In genomic region chr2:215189393-215189792, GRCh38 we compare ENCODE assay signal across 26 cellular contexts. TPM values are rescaled to one million over a fixed set of nuclear protein-coding genes. Genes with fewer than 3 reads are reported as not detected.
"Had no signal": no experiment of that assay in that cellular context is flagged by ENCODE, and none has a peak within 500 bp of the region (broad histone marks: within the 10 kb centered on the region; RNA-seq: fewer than 3 reads in every experiment).

No MANE protein-coding gene starts in this region.

- DNase-seq: cortex of kidney; dorsolateral prefrontal cortex; effector CD8-positive, alpha-beta T cell; foreskin melanocyte; heart left ventricle; hippocampal formation; islet precursor cell; left cardiac atrium; left ventricle myocardium inferior; lower lobe of right lung; mesenchymal stem cell; midbrain; nucleus accumbens; ovary; right lobe of liver; stimulated activated CD4-positive, alpha-beta T cell treated with anti-CD3 and anti-CD28 coated beads, Interleukin-4, amount 100 ng/mL, for 1 hour; stimulated activated CD8-positive, alpha-beta memory T cell treated with anti-CD3 and anti-CD28 coated beads, Interleukin-4, amount 100 ng/mL, for 48 hours; stimulated activated naive CD8-positive, alpha-beta T cell treated with anti-CD3 and anti-CD28 coated beads, Interleukin-15, Interleukin-2, amounts not matched to agents 100 U/mL and 50 U/mL, for 24 hours; thyroid gland had no signal

- H3K9me3 ChIP-seq: heart left ventricle, left ventricle myocardium inferior, lower lobe of right lung, ovary, right lobe of liver, suprapubic skin, thyroid gland had no signal

- H3K9ac ChIP-seq: neural progenitor cell had no signal

- H3K4me3 ChIP-seq: dorsolateral prefrontal cortex, heart left ventricle, left ventricle myocardium inferior, lower lobe of right lung, neural progenitor cell, ovary, right lobe of liver, suprapubic skin, thyroid gland had no signal

- ATAC-seq: heart left ventricle; left cardiac atrium; lower lobe of right lung; natural killer cell treated with Interleukin-12 subunit alpha and Interleukin-12 subunit beta and Interleukin-15 and Interleukin-18, amount 100 ng/mL, for 72 hours; right lobe of liver; stimulated activated effector memory CD8-positive, alpha-beta T cell treated with anti-CD3 and anti-CD28 coated beads, Interleukin-12 subunit alpha, Interleukin-12 subunit beta, amount 100 ng/mL, for 72 hours; stimulated activated naive CD8-positive, alpha-beta T cell treated with anti-CD3 and anti-CD28 coated beads, Interleukin-15, Interleukin-2, amounts not matched to agents 100 U/mL and 50 U/mL, for 24 hours had no signal

- FAIRE-seq: urothelium cell line had no signal

- H3K4me1 ChIP-seq: heart left ventricle, left ventricle myocardium inferior, lower lobe of right lung, neural progenitor cell, right lobe of liver, thyroid gland had no signal

- H3K27me3 ChIP-seq: dorsolateral prefrontal cortex, heart left ventricle, neural progenitor cell, ovary, right lobe of liver, suprapubic skin, thyroid gland had no signal

- H3K9me3 Mint-ChIP-seq: neural progenitor cell, type B pancreatic cell had no signal

- H3K27ac ChIP-seq: dorsolateral prefrontal cortex, heart left ventricle, left ventricle myocardium inferior, lower lobe of right lung, neural progenitor cell, ovary, right lobe of liver, thyroid gland had no signal

- H3K36me3 ChIP-seq: heart left ventricle, left ventricle myocardium inferior, lower lobe of right lung, neural progenitor cell, ovary, right lobe of liver, suprapubic skin, thyroid gland had no signal

- H3K27ac Mint-ChIP-seq: natural killer cell treated with Interleukin-12 subunit alpha and Interleukin-12 subunit beta and Interleukin-15 and Interleukin-18, amount 100 ng/mL, for 72 hours; neural progenitor cell; stimulated activated effector memory CD8-positive, alpha-beta T cell treated with anti-CD3 and anti-CD28 coated beads, Interleukin-12 subunit alpha, Interleukin-12 subunit beta, amount 100 ng/mL, for 72 hours; type B pancreatic cell had no signal

- H3K36me3 Mint-ChIP-seq: natural killer cell treated with Interleukin-12 subunit alpha and Interleukin-12 subunit beta and Interleukin-15 and Interleukin-18, amount 100 ng/mL, for 72 hours; neural progenitor cell; stimulated activated effector memory CD8-positive, alpha-beta T cell treated with anti-CD3 and anti-CD28 coated beads, Interleukin-12 subunit alpha, Interleukin-12 subunit beta, amount 100 ng/mL, for 72 hours; type B pancreatic cell had no signal

- H3K4me2 ChIP-seq: neural progenitor cell had no signal

- H2AFZ ChIP-seq: neural progenitor cell had no signal

RNA-seq across cellular contexts. Expression of gene ABCA12, which starts 51.0 kb away (rescaled TPM):
- total RNA-seq: left cardiac atrium; lower lobe of right lung; natural killer cell treated with Interleukin-12 subunit alpha and Interleukin-12 subunit beta and Interleukin-15 and Interleukin-18, amount 100 ng/mL, for 72 hours; posterior vena cava; right lobe of liver; thyroid gland had no signal
- polyA plus RNA-seq: heart left ventricle had no signal
